ENCODE assay signal across 11 cellular contexts in genomic region chr9:82127993-82128710, GRCh38.
DNase-seq lines count a peak whose midpoint lies in the region; ATAC-seq and TF ChIP-seq lines count a peak whose summit lies in the region.
"Had no signal": no experiment of that assay in that cellular context is flagged by ENCODE, and none has a peak within 500 bp of the region (broad histone marks: within the 10 kb centered on the region; RNA-seq: fewer than 3 reads in every experiment).

No MANE protein-coding gene starts in this region.

- no peak for TF ChIP-seq EP300 in tibial nerve (IDR thresholded peaks at IDR 0.05)

- TF ChIP-seq CTCF in foreskin fibroblast (IDR thresholded peaks at IDR 0.05; ENCODE audit: low read depth, low read length) = no peak
- TF ChIP-seq CTCF in tibial nerve (IDR thresholded peaks at IDR 0.05) = no peak

- no peaks in the 10 kb centered on the region for H3K27me3 ChIP-seq in tibial nerve

- H3K36me3 ChIP-seq in tibial nerve = no peaks in the 10 kb centered on the region

- peaks cover 0 to 12% (median 0%) of the 10 kb centered on the region in 4 donors for H3K4me1 ChIP-seq in tibial nerve

- H3K9me3 ChIP-seq in tibial nerve = no peaks in the 10 kb centered on the region

- whole genome bisulfite sequencing in tibial nerve, 2 donors = 15 to 19% methylated on average over 3 of the region's 3 CpGs

- peak overlapping the region in 1 of 4 donors; percentile 12 for H3K27ac ChIP-seq in tibial nerve
- H3K27ac ChIP-seq: SK-N-MC had no signal

- peak; percentile 11 to 13 for DNase-seq in hippocampal formation (lab: John Stamatoyannopoulos, UW)
- no peak for DNase-seq in foreskin fibroblast
- DNase-seq in OCI-M2 (lab: John Stamatoyannopoulos, UW; ENCODE audit: unreplicated experiment) = no peak
- no peak for DNase-seq in effector CD8-positive, alpha-beta T cell (lab: John Stamatoyannopoulos, UW)
- DNase-seq in tibial nerve (ENCODE audit: low spot score in 2 of 2) = no peak
- DNase-seq: effector CD4-positive, alpha-beta T cell; KG1 had no signal

- TF ChIP-seq POLR2A in tibial nerve (IDR thresholded peaks at IDR 0.05) = no peak

- ATAC-seq in GM18909 (IDR thresholded peaks at IDR 0.05; ENCODE audit: poor library complexity, unreplicated experiment) (peak; percentile 97), HG02610 (IDR thresholded peaks at IDR 0.05; ENCODE audit: unreplicated experiment) (peak; percentile 86), HG03571 (IDR thresholded peaks at IDR 0.05; ENCODE audit: unreplicated experiment) (peak; percentile 87)

- H3K4me3 ChIP-seq in foreskin fibroblast (ENCODE audit: low read depth in 1 of 2, low read length in 2 of 2) = no peak overlapping the region
- no peak overlapping the region for H3K4me3 ChIP-seq in tibial nerve
- H3K4me3 ChIP-seq: SK-N-MC had no signal

Comparison
In these comparisons a context has a peak if more than half of its experiments do, and no peak if none do; other contexts are left out.
1. DNase-seq: peak in hippocampal formation (2 of 2); none in foreskin fibroblast (0 of 2), OCI-M2 (single experiment), effector CD8-positive, alpha-beta T cell (single experiment) and tibial nerve (0 of 2).
2. Peak in every context shown above with its lines, with median percentiles within 50 percentile points of each other: ATAC-seq.